22 cellular contexts compared by ENCODE assay signal in the genomic region with DNA sequence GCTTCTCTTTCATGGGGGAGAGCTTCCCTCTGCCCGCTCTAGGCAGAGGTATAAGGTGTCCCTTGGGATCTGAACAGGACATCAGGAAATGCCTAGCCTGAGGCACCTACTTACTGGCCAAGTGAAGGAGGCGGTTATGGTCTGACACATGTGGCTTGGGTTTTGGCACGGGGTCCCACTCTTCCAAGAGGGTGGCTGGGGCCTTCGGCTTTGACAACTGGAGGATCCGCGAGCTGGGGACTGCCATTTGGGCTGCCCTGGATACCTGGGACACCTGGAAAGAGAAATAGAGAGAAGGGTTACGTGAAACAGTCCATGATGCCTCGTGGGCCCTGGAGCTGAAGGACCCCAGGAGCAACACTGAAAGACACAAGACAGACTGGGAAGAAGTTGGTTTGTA. TPM values are rescaled to one million over a fixed set of nuclear protein-coding genes. Genes with fewer than 3 reads are reported as not detected.
"Had no signal": no experiment of that assay in that cellular context is flagged by ENCODE, and none has a peak within 500 bp of the region (broad histone marks: within the 10 kb centered on the region; RNA-seq: fewer than 3 reads in every experiment).

No MANE protein-coding gene starts in this region.

- H3K36me3 ChIP-seq: heart left ventricle, prostate gland, right lobe of liver, stomach, thoracic aorta, transverse colon had no signal

- H3K4me1 Mint-ChIP-seq: central memory CD8-positive, alpha-beta T cell; naive thymus-derived CD4-positive, alpha-beta T cell had no signal

- H3K27ac Mint-ChIP-seq: dendritic cell treated with granulocyte-macrophage colony-stimulating factor and Interleukin-4, amounts not matched to agents 40 ng/mL and 50 ng/mL, for 4 days; naive thymus-derived CD4-positive, alpha-beta T cell had no signal

- H3K27me3 ChIP-seq: right lobe of liver had no signal

- H3K27ac ChIP-seq: heart left ventricle, parathyroid adenoma, prostate gland, right lobe of liver, stomach, thoracic aorta, transverse colon had no signal

- H3K4me3 Mint-ChIP-seq: central memory CD8-positive, alpha-beta T cell; dendritic cell treated with granulocyte-macrophage colony-stimulating factor and Interleukin-4, amounts not matched to agents 40 ng/mL and 50 ng/mL, for 4 days; naive thymus-derived CD4-positive, alpha-beta T cell; neural crest cell had no signal

- H3K36me3 Mint-ChIP-seq: naive thymus-derived CD4-positive, alpha-beta T cell had no signal

- H2AFZ ChIP-seq: parathyroid adenoma had no signal

- H3K9ac ChIP-seq: parathyroid adenoma had no signal

- H3K9me3 Mint-ChIP-seq: central memory CD8-positive, alpha-beta T cell; dendritic cell treated with granulocyte-macrophage colony-stimulating factor and Interleukin-4, amounts not matched to agents 40 ng/mL and 50 ng/mL, for 4 days; neural crest cell had no signal

- DNase-seq: hippocampal formation; kidney glomerular epithelial cell; naive thymus-derived CD4-positive, alpha-beta T cell; nucleus accumbens; retina; right lobe of liver; stimulated activated CD4-positive, alpha-beta T cell treated with anti-CD3 and anti-CD28 coated beads, Interleukin-2, amount 100 ng/mL, for 24 hours; stimulated activated CD4-positive, alpha-beta T cell treated with anti-CD3 and anti-CD28 coated beads, Interleukin-4, amount 100 ng/mL, for 4 hours; stimulated activated naive CD4-positive, alpha-beta T cell; stomach; substantia nigra; transverse colon had no signal

- H3K4me1 ChIP-seq: parathyroid adenoma, prostate gland, right lobe of liver, stomach, transverse colon had no signal

- ATAC-seq: esophagus mucosa; heart left ventricle; naive thymus-derived CD4-positive, alpha-beta T cell; right lobe of liver had no signal

- H3K9me3 ChIP-seq: heart left ventricle, prostate gland, right lobe of liver, stomach, thoracic aorta, transverse colon had no signal

- H3K4me3 ChIP-seq: heart left ventricle, prostate gland, right lobe of liver, stomach, thoracic aorta, transverse colon had no signal

RNA-seq across cellular contexts. Expression of a gene that starts 42.0 kb away (rescaled TPM):
- total RNA-seq: mononuclear cell; naive thymus-derived CD4-positive, alpha-beta T cell had no signal
- polyA plus RNA-seq: fibroblast of lung; naive thymus-derived CD4-positive, alpha-beta T cell had no signal
